27 cellular contexts compared by ENCODE assay signal in genomic region chr6:163289445-163289844, GRCh38.
"Had no signal": no experiment of that assay in that cellular context is flagged by ENCODE, and none has a peak within 500 bp of the region (broad histone marks: within the 10 kb centered on the region; RNA-seq: fewer than 3 reads in every experiment).

No MANE protein-coding gene starts in this region.

- H3K4me3 ChIP-seq: dorsolateral prefrontal cortex, gastroesophageal sphincter, mucosa of descending colon, neural progenitor cell, ovary, sigmoid colon, skin epidermis, spleen, testis, tibial artery, upper lobe of left lung had no signal

- H3K4me1 Mint-ChIP-seq: immature natural killer cell; naive B cell; stimulated activated memory B cell treated with anti-CD40 and anti-IgM and Interleukin-4, amounts not matched to agents 10 μg/mL and 1 μg/mL and 100 μg/mL, for 72 hours had no signal

- H3K36me3 Mint-ChIP-seq: immature natural killer cell; mesothelial cell of epicardium; naive B cell; neural progenitor cell; stimulated activated memory B cell treated with anti-CD40 and anti-IgM and Interleukin-4, amounts not matched to agents 10 μg/mL and 1 μg/mL and 100 μg/mL, for 72 hours had no signal

- H3K4me1 ChIP-seq: gastroesophageal sphincter, neural progenitor cell, sigmoid colon, spleen, testis, tibial artery, upper lobe of left lung had no signal

- H3K4me3 Mint-ChIP-seq: immature natural killer cell; mesothelial cell of epicardium; naive B cell; nephron; neural progenitor cell; stimulated activated memory B cell treated with anti-CD40 and anti-IgM and Interleukin-4, amounts not matched to agents 10 μg/mL and 1 μg/mL and 100 μg/mL, for 72 hours had no signal

- H3K9me3 Mint-ChIP-seq: immature natural killer cell; naive B cell; nephron; stimulated activated memory B cell treated with anti-CD40 and anti-IgM and Interleukin-4, amounts not matched to agents 10 μg/mL and 1 μg/mL and 100 μg/mL, for 72 hours had no signal

- H3K27me3 ChIP-seq: dorsolateral prefrontal cortex, gastroesophageal sphincter, neural progenitor cell, ovary, sigmoid colon, spleen, testis, tibial artery, upper lobe of left lung had no signal

- H3K27ac ChIP-seq: gastroesophageal sphincter, neural progenitor cell, ovary, sigmoid colon, skin epidermis, spleen, testis, tibial artery, upper lobe of left lung had no signal

- H3K27ac Mint-ChIP-seq: immature natural killer cell; mesothelial cell of epicardium; nephron; stimulated activated memory B cell treated with anti-CD40 and anti-IgM and Interleukin-4, amounts not matched to agents 10 μg/mL and 1 μg/mL and 100 μg/mL, for 72 hours had no signal

- DNase-seq: central memory CD4-positive, alpha-beta T cell; dorsolateral prefrontal cortex; effector CD4-positive, alpha-beta T cell; hypothalamus; immature natural killer cell; islet precursor cell; kidney glomerular epithelial cell; mesenchymal stem cell; mucosa of descending colon; naive B cell; nucleus accumbens; ovary; posterior cingulate gyrus; sigmoid colon; spleen; stimulated activated CD4-positive, alpha-beta T cell treated with anti-CD3 and anti-CD28 coated beads, Interleukin-4, amount 100 ng/mL, for 4 hours; stimulated activated naive CD8-positive, alpha-beta T cell treated with anti-CD3 and anti-CD28 coated beads, Interleukin-15, Interleukin-2, amounts not matched to agents 100 U/mL and 50 U/mL, for 24 hours; substantia nigra; testis; tibial artery; upper lobe of left lung had no signal

- H3K9me3 ChIP-seq: gastroesophageal sphincter, mucosa of descending colon, ovary, sigmoid colon, spleen, testis, tibial artery, upper lobe of left lung had no signal

- ATAC-seq: gastroesophageal sphincter; mucosa of descending colon; stimulated activated memory B cell treated with anti-CD40 and anti-IgM and Interleukin-4, amounts not matched to agents 10 μg/mL and 1 μg/mL and 100 μg/mL, for 72 hours; stimulated activated naive CD8-positive, alpha-beta T cell treated with anti-CD3 and anti-CD28 coated beads, Interleukin-15, Interleukin-2, amounts not matched to agents 100 U/mL and 50 U/mL, for 24 hours had no signal

- H3K36me3 ChIP-seq: gastroesophageal sphincter, neural progenitor cell, ovary, sigmoid colon, spleen, tibial artery, upper lobe of left lung had no signal
